10 cellular contexts compared by ENCODE assay signal in the genomic region with DNA sequence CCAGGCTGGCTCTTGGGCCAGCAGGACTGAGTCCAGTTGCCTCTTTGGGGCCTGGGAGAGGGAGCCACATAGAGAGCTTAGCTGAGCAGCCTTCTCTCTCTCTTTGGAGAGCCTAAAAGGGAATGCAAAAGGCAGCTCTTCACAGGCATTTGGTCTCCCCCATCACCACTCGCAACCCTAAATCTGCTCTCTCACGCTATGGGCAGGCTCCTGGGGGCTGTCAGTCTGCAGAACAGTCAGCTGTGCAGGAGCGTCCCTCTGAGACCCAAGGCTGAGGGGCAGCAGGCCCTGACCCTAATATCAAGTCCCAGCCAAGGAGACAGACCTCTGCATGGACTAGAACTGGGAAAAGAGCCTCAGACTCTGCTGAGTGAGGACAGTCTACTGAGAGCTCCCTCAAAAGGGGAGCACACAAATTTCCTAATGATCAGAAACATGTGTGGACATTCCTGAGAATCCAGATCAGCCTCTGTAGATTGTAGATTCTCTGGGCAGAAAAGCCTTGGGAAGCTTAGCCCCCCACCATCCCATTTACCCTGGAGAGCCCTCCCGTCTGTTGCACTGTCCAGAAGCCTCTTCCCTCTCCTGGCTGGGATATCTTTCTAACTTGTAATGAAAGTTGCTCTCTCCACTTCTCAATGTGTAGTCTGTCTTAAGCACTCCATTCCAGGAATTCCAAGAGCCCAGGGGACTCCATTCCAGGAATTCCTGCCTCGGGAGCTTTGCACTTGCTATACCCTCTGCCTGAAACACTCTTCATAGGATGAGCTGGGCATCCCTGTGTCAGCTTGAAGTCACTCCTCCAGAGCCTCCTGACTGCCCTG.
DNase-seq lines count a peak whose midpoint lies in the region; ATAC-seq and TF ChIP-seq lines count a peak whose summit lies in the region.
"Had no signal": no experiment of that assay in that cellular context is flagged by ENCODE, and none has a peak within 500 bp of the region (broad histone marks: within the 10 kb centered on the region; RNA-seq: fewer than 3 reads in every experiment).

No MANE protein-coding gene starts in this region.

- H3K9ac ChIP-seq in PC-3 (ENCODE audit: low read length) = no peak overlapping the region

- no peaks in the 10 kb centered on the region for H3K79me2 ChIP-seq in PC-9 (ENCODE audit: low read depth)
- H3K79me2 ChIP-seq in PC-3 (ENCODE audit: low read length) = no peaks in the 10 kb centered on the region

- H3K27me3 ChIP-seq in PC-9 (ENCODE audit: insufficient read depth, low read depth) (peaks cover 68% of the 10 kb centered on the region), PC-3 (ENCODE audit: low read length) (no peaks in the 10 kb centered on the region)

- no peaks in the 10 kb centered on the region for H3K36me3 Mint-ChIP-seq in activated T-helper 1 cell treated with anti-CD3 and anti-CD28 coated beads, Interleukin-12 subunit alpha, Interleukin-12 subunit beta, Interleukin-2, Interleukin-4 antibody, amounts not matched to agents 30 ng/mL and 10 ng/mL and 1 ng/mL, durations not matched to agents 14 hours and 24 hours and 36 hours (ENCODE audit: low read depth)

- TF ChIP-seq CTCF in AG04449 (IDR thresholded peaks at IDR 0.05; ENCODE audit: insufficient read depth, low read length, missing control alignments) = no peak
- no peak for TF ChIP-seq CTCF in choroid plexus epithelial cell (conservative IDR thresholded peaks at IDR 0.05; ENCODE audit: low read depth, low read length)
- no peak for TF ChIP-seq CTCF in PC-9 (conservative IDR thresholded peaks at IDR 0.05)
- TF ChIP-seq CTCF in PC-3 (conservative IDR thresholded peaks at IDR 0.05; ENCODE audit: low read depth, low read length) = no peak

- ATAC-seq in PC-3 = no peak

- DNase-seq in AG04449 (ENCODE audit: low read depth, low spot score) = peak; percentile 61
- DNase-seq in HT1080 (ENCODE audit: low read depth) = peak; percentile 42
- peak; percentile 36 for DNase-seq in choroid plexus epithelial cell (ENCODE audit: low read depth)
- DNase-seq in left kidney (ENCODE audit: low read depth, low spot score) = peak; percentile 56
- DNase-seq in PC-9 = no peak
- no peak for DNase-seq in PC-3
- no peak for DNase-seq in NCI-H774 (lab: John Stamatoyannopoulos, UW)
- no peak for DNase-seq in activated T-helper 1 cell treated with anti-CD3 and anti-CD28 coated beads, Interleukin-12 subunit alpha, Interleukin-12 subunit beta, Interleukin-2, Interleukin-4 antibody, amounts not matched to agents 30 ng/mL and 10 ng/mL and 1 ng/mL, durations not matched to agents 14 hours and 24 hours and 36 hours (ENCODE audit: low spot score)
- DNase-seq: GOT3, NCI-H187 treated with DMSO at 0.1 percent for 48 hours had no signal

- POLR2A ChIA-PET in AG04449 (lab: Yijun Ruan, JAX) = interaction anchor here (0.5 to 1.7 kb wide), 5 partner anchors 21 to 557 kb away, joined by 3 to 6 read pairs (median 4); no protein-coding TSS in a partner anchor
- POLR2A ChIA-PET in PC-9 (lab: Charles Lee; ENCODE audit: unreplicated experiment) = no interaction called here
- POLR2A ChIA-PET in PC-3 (lab: Charles Lee; ENCODE audit: unreplicated experiment) = no interaction called here

- H3K4me1 ChIP-seq in PC-9 (replicated peaks; ENCODE audit: insufficient read depth) (no peaks in the 10 kb centered on the region), PC-3 (ENCODE audit: insufficient read depth, low read length) (no peaks in the 10 kb centered on the region)

- no TSS peak for BruUV-seq in PC-9 (replicated peaks; lab: Mats Ljungman, UMichigan)
- no TSS peak for BruUV-seq in PC-3 (replicated peaks; lab: Mats Ljungman, UMichigan)

- intact Hi-C loops in PC-9 (cut with micrococcal nuclease; ENCODE audit: unreplicated experiment) (no loop called here), PC-3 (cut with micrococcal nuclease) (no loop called here)
- intact Hi-C loops in activated T-helper 1 cell treated with anti-CD3 and anti-CD28 coated beads, Interleukin-12 subunit alpha, Interleukin-12 subunit beta, Interleukin-2, Interleukin-4 antibody, amounts not matched to agents 30 ng/mL and 10 ng/mL and 1 ng/mL, durations not matched to agents 14 hours and 24 hours and 36 hours (cut with micrococcal nuclease) = no loop called here

- H3K4me3 Mint-ChIP-seq in activated T-helper 1 cell treated with anti-CD3 and anti-CD28 coated beads, Interleukin-12 subunit alpha, Interleukin-12 subunit beta, Interleukin-2, Interleukin-4 antibody, amounts not matched to agents 30 ng/mL and 10 ng/mL and 1 ng/mL, durations not matched to agents 14 hours and 24 hours and 36 hours = no peak overlapping the region

- no peak overlapping the region for H3K27ac ChIP-seq in PC-9
- H3K27ac ChIP-seq in PC-3 (ENCODE audit: low read length) = no peak overlapping the region

- H3K36me3 ChIP-seq in PC-9 (ENCODE audit: low read depth) (no peaks in the 10 kb centered on the region), PC-3 (ENCODE audit: low read depth, low read length) (no peaks in the 10 kb centered on the region)

- no peak overlapping the region for H3K27ac Mint-ChIP-seq in activated T-helper 1 cell treated with anti-CD3 and anti-CD28 coated beads, Interleukin-12 subunit alpha, Interleukin-12 subunit beta, Interleukin-2, Interleukin-4 antibody, amounts not matched to agents 30 ng/mL and 10 ng/mL and 1 ng/mL, durations not matched to agents 14 hours and 24 hours and 36 hours

- H4K20me1 ChIP-seq in PC-9 (ENCODE audit: insufficient read depth) = no peaks in the 10 kb centered on the region
- no peaks in the 10 kb centered on the region for H4K20me1 ChIP-seq in PC-3 (ENCODE audit: low read length)

- no peaks in the 10 kb centered on the region for H3K9me3 Mint-ChIP-seq in activated T-helper 1 cell treated with anti-CD3 and anti-CD28 coated beads, Interleukin-12 subunit alpha, Interleukin-12 subunit beta, Interleukin-2, Interleukin-4 antibody, amounts not matched to agents 30 ng/mL and 10 ng/mL and 1 ng/mL, durations not matched to agents 14 hours and 24 hours and 36 hours

- H3K9me2 ChIP-seq in PC-9 (ENCODE audit: insufficient read depth) (no peaks in the 10 kb centered on the region), PC-3 (replicated peaks; ENCODE audit: low read length) (no peaks in the 10 kb centered on the region)

- no peak overlapping the region for H2AFZ ChIP-seq in PC-9
- no peak overlapping the region for H2AFZ ChIP-seq in PC-3 (ENCODE audit: low read length)

- CTCF ChIA-PET in AG04449 (lab: Yijun Ruan, JAX) (interaction anchor here (0.8 to 3.1 kb wide), 17 partner anchors 10 to 1427 kb away, joined by 3 to 12 read pairs (median 4); no protein-coding TSS in a partner anchor), PC-9 (lab: Charles Lee) (no interaction called here), PC-3 (lab: Charles Lee) (no interaction called here)

- no peak overlapping the region for H3K4me2 ChIP-seq in PC-9
- no peak overlapping the region for H3K4me2 ChIP-seq in PC-3 (ENCODE audit: low read length)

- H3K4me1 Mint-ChIP-seq in activated T-helper 1 cell treated with anti-CD3 and anti-CD28 coated beads, Interleukin-12 subunit alpha, Interleukin-12 subunit beta, Interleukin-2, Interleukin-4 antibody, amounts not matched to agents 30 ng/mL and 10 ng/mL and 1 ng/mL, durations not matched to agents 14 hours and 24 hours and 36 hours (ENCODE audit: low read depth) = no peaks in the 10 kb centered on the region

- H3K27me3 Mint-ChIP-seq in activated T-helper 1 cell treated with anti-CD3 and anti-CD28 coated beads, Interleukin-12 subunit alpha, Interleukin-12 subunit beta, Interleukin-2, Interleukin-4 antibody, amounts not matched to agents 30 ng/mL and 10 ng/mL and 1 ng/mL, durations not matched to agents 14 hours and 24 hours and 36 hours (ENCODE audit: insufficient read depth) = peaks cover 16% of the 10 kb centered on the region

- no peaks in the 10 kb centered on the region for H3F3A ChIP-seq in PC-9 (ENCODE audit: insufficient read depth, low read depth)
- H3F3A ChIP-seq in PC-3 (ENCODE audit: low read length, unreplicated experiment) = no peaks in the 10 kb centered on the region

- H3K4me3 ChIP-seq in AG04449 (ENCODE audit: low read depth, low read length) (no peak overlapping the region), choroid plexus epithelial cell (ENCODE audit: low read depth, low read length) (no peak overlapping the region), PC-9 (no peak overlapping the region), PC-3 (ENCODE audit: low read length) (no peak overlapping the region)

- H3K9me3 ChIP-seq in PC-9 (ENCODE audit: insufficient read depth, low read depth) = no peaks in the 10 kb centered on the region
- no peaks in the 10 kb centered on the region for H3K9me3 ChIP-seq in PC-3 (ENCODE audit: low read length)

Comparison
In these comparisons a context has a peak if more than half of its experiments do, and no peak if none do; other contexts are left out.
1. DNase-seq: peak in AG04449 (single experiment), HT1080 (single experiment), choroid plexus epithelial cell (single experiment) and left kidney (single experiment); none in PC-9 (0 of 2), PC-3 (single experiment), NCI-H774 (single experiment) and activated T-helper 1 cell treated with anti-CD3 and anti-CD28 coated beads, Interleukin-12 subunit alpha, Interleukin-12 subunit beta, Interleukin-2, Interleukin-4 antibody, amounts not matched to agents 30 ng/mL and 10 ng/mL and 1 ng/mL, durations not matched to agents 14 hours and 24 hours and 36 hours (single experiment).